Comparison of ENCODE assay signal across 13 cellular contexts in the genomic region with DNA sequence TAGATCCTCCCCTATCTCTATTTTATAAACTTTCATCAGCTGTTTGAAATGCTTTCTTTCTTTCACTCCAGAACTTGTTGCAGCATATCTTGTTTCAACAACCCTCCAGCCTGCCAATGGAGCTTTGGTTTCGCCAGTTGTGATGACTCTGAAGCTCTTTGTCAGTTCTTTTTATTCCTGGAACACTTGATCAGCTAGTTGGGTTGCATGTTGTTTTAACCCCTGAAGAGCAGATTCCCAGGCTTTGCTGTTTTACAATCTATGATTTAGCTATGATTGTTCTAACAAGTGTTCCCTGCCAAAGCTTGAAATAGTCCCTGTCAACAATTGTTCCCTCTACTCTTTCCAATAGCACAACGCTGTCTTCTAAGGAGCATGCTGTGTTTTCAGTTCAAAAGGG. TPM values are rescaled to one million over a fixed set of nuclear protein-coding genes. Genes with fewer than 3 reads are reported as not detected.
DNase-seq lines count a peak whose midpoint lies in the region; ATAC-seq, FAIRE-seq and TF ChIP-seq lines count a peak whose summit lies in the region.
"Had no signal": no experiment of that assay in that cellular context is flagged by ENCODE, and none has a peak within 500 bp of the region (broad histone marks: within the 10 kb centered on the region; RNA-seq: fewer than 3 reads in every experiment).

No MANE protein-coding gene starts in this region.

- no peak for TF ChIP-seq POLR2A in HepG2 (IDR thresholded peaks at IDR 0.05; ENCODE audit: insufficient read depth in 1 of 2, low read depth in 2 of 2, low read length in 2 of 2)

- in situ Hi-C loops in HepG2 (cut with HindIII; ENCODE audit: extremely low pct_ligation_motif_present, low pct_unique_long_range_greater_than_20kb), result no loop called here

- H3K27ac ChIP-seq in SK-N-SH (ENCODE audit: low read depth in 2 of 2, low read length in 1 of 2), result peak overlapping the region in 1 of 2 experiments; percentile 56; a peak in 1 of 4 replicates
- H3K27ac ChIP-seq in HepG2 (ENCODE audit: extremely low read length, insufficient read depth, low read length), result no peak overlapping the region
- H3K27ac ChIP-seq: BLaER1 treated with 17β-estradiol and CSF1 and Interleukin-3, amounts not matched to agents 10 nM and 100 nM; KMS-11 had no signal

- H3K36me3 Mint-ChIP-seq in nephron (ENCODE audit: low read depth), result no peaks in the 10 kb centered on the region
- H3K36me3 Mint-ChIP-seq: stimulated activated naive B cell treated with anti-CD40 and anti-IgM and Interleukin-4, amounts not matched to agents 10 μg/mL and 1 μg/mL and 100 μg/mL, for 72 hours had no signal

- POLR2A ChIA-PET in SK-N-SH (lab: Yijun Ruan, JAX), result interaction anchor here (0.6 kb wide), 1 partner anchor 713 kb away, joined by 3 read pairs; no protein-coding TSS in a partner anchor
- POLR2A ChIA-PET in HepG2 (lab: Yijun Ruan, JAX), result interaction anchor here (1.1 kb wide), 1 partner anchor 50 kb away, joined by 4 read pairs; no protein-coding TSS in a partner anchor

- H2AFZ ChIP-seq in SK-N-SH (ENCODE audit: low read depth) (no peak overlapping the region), HepG2 (ENCODE audit: low read length) (no peak overlapping the region)

- TF ChIP-seq CTCF in SK-N-SH (IDR thresholded peaks at IDR 0.05), result no peak
- TF ChIP-seq CTCF in fibroblast of the aortic adventitia (IDR thresholded peaks at IDR 0.05; ENCODE audit: insufficient read depth, low read length), result no peak
- TF ChIP-seq CTCF in nephron (IDR thresholded peaks at IDR 0.05; ENCODE audit: unreplicated experiment in 3 of 3), result no peak
- TF ChIP-seq CTCF in HepG2 (CRISPR knock-in tag; IDR thresholded peaks at IDR 0.05), result no peak

- peaks cover 45% of the 10 kb centered on the region for H3K4me1 Mint-ChIP-seq in nephron

- peak overlapping the region in 1 of 3 experiments; percentile 33 for H3K4me3 Mint-ChIP-seq in nephron
- H3K4me3 Mint-ChIP-seq: stimulated activated naive B cell treated with anti-CD40 and anti-IgM and Interleukin-4, amounts not matched to agents 10 μg/mL and 1 μg/mL and 100 μg/mL, for 72 hours had no signal

- intact Hi-C loops in HepG2 (cut with micrococcal nuclease; ENCODE audit: unreplicated experiment), result no loop called here

- H3K27ac Mint-ChIP-seq in nephron, result peak overlapping the region; percentile 45 to 92 (median 67)
- H3K27ac Mint-ChIP-seq: stimulated activated naive B cell treated with anti-CD40 and anti-IgM and Interleukin-4, amounts not matched to agents 10 μg/mL and 1 μg/mL and 100 μg/mL, for 72 hours had no signal

- H3K9me3 ChIP-seq in SK-N-SH (no peaks in the 10 kb centered on the region), HepG2 (ENCODE audit: low read length) (no peaks in the 10 kb centered on the region)
- H3K9me3 ChIP-seq: BLaER1 treated with 17β-estradiol and CSF1 and Interleukin-3, amounts not matched to agents 10 nM and 100 nM had no signal

- H3K27me3 ChIP-seq in SK-N-SH (ENCODE audit: insufficient read depth), result no peaks in the 10 kb centered on the region
- no peaks in the 10 kb centered on the region; a peak in 1 of 5 replicates for H3K27me3 ChIP-seq in HepG2 (ENCODE audit: control insufficient read depth in 1 of 2, insufficient read depth in 2 of 2, low read length in 2 of 2)
- H3K27me3 ChIP-seq: BLaER1 treated with 17β-estradiol and CSF1 and Interleukin-3, amounts not matched to agents 10 nM and 100 nM had no signal

- no peak for FAIRE-seq in HepG2 (lab: Jason Lieb, UNC)

- no peak for ATAC-seq in HG02870 (IDR thresholded peaks at IDR 0.05; ENCODE audit: unreplicated experiment)
- no peak for ATAC-seq in GM21717 (IDR thresholded peaks at IDR 0.05; ENCODE audit: unreplicated experiment)
- no peak for ATAC-seq in HepG2
- ATAC-seq: stimulated activated naive B cell treated with anti-CD40 and anti-IgM and Interleukin-4, amounts not matched to agents 10 μg/mL and 1 μg/mL and 100 μg/mL, for 72 hours had no signal

- H3K36me3 ChIP-seq in SK-N-SH (replicated peaks in 1 of 2; ENCODE audit: control insufficient read depth in 1 of 2, insufficient read depth in 2 of 2, low read length in 1 of 2), result no peaks in the 10 kb centered on the region
- H3K36me3 ChIP-seq in HepG2 (replicated peaks in 1 of 2; ENCODE audit: control insufficient read depth in 1 of 2, insufficient read depth in 2 of 2, low read length in 2 of 2), result no peaks in the 10 kb centered on the region
- H3K36me3 ChIP-seq: BLaER1 treated with 17β-estradiol and CSF1 and Interleukin-3, amounts not matched to agents 10 nM and 100 nM had no signal

- CTCF ChIA-PET in SK-N-SH (lab: Yijun Ruan, JAX) (interaction anchor here (1.1 kb wide), 1 partner anchor 10 kb away, joined by 3 read pairs; no protein-coding TSS in a partner anchor), HepG2 (lab: Yijun Ruan, JAX; ENCODE audit: low intra/inter-chr PET ratio, low total read pairs) (no interaction called here)

- no peaks in the 10 kb centered on the region for H3K27me3 Mint-ChIP-seq in nephron (ENCODE audit: low read depth)

- no peak overlapping the region for H3K9ac ChIP-seq in SK-N-SH
- no peak overlapping the region for H3K9ac ChIP-seq in HepG2 (ENCODE audit: insufficient read depth, low read depth, low read length)
- H3K9ac ChIP-seq: BLaER1 treated with 17β-estradiol and CSF1 and Interleukin-3, amounts not matched to agents 10 nM and 100 nM; KMS-11 had no signal

- no peaks in the 10 kb centered on the region for H3K9me2 ChIP-seq in SK-N-SH

- H3K4me3 ChIP-seq in SK-N-SH (ENCODE audit: low read depth in 2 of 2, low read length in 1 of 2), result no peak overlapping the region
- no peak overlapping the region for H3K4me3 ChIP-seq in fibroblast of the aortic adventitia (ENCODE audit: low read depth, low read length)
- no peak overlapping the region for H3K4me3 ChIP-seq in HepG2 (replicated peaks in 1 of 3; ENCODE audit: insufficient read depth in 1 of 3, low read depth in 2 of 3, low read length in 3 of 3)
- H3K4me3 ChIP-seq: BLaER1 treated with 17β-estradiol and CSF1 and Interleukin-3, amounts not matched to agents 10 nM and 100 nM; skin epidermis had no signal

- H3K4me2 ChIP-seq in SK-N-SH (no peak overlapping the region), HepG2 (ENCODE audit: low read depth, low read length) (no peak overlapping the region)
- H3K4me2 ChIP-seq: BLaER1 treated with 17β-estradiol and CSF1 and Interleukin-3, amounts not matched to agents 10 nM and 100 nM; KMS-11 had no signal

- H3K4me1 ChIP-seq in SK-N-SH (ENCODE audit: control insufficient read depth in 1 of 2, insufficient read depth in 2 of 2, low read depth in 1 of 2, low read length in 1 of 2) (peaks cover 0 to 7% of the 10 kb centered on the region in 2 experiments; a peak in 1 of 4 replicates), HepG2 (ENCODE audit: insufficient read depth, low read length) (no peaks in the 10 kb centered on the region)

- no peaks in the 10 kb centered on the region for H3K79me2 ChIP-seq in SK-N-SH (ENCODE audit: insufficient read depth)
- H3K79me2 ChIP-seq in HepG2 (ENCODE audit: insufficient read depth, low read length), result no peaks in the 10 kb centered on the region

- 55% methylated on average over 2 of the region's 2 CpGs for WGBS in SK-N-SH (ENCODE audit: low lambda C conversion rate)
- 6% methylated on average over 2 of the region's 2 CpGs for WGBS in HepG2 (ENCODE audit: low lambda C conversion rate)

- TF ChIP-seq RAD21 in SK-N-SH (IDR thresholded peaks at IDR 0.05; ENCODE audit: low read length), result no peak
- no peak for TF ChIP-seq RAD21 in HepG2 (CRISPR knock-in tag; IDR thresholded peaks at IDR 0.05)

- H4K20me1 ChIP-seq in SK-N-SH (ENCODE audit: insufficient read depth), result no peaks in the 10 kb centered on the region
- no peaks in the 10 kb centered on the region for H4K20me1 ChIP-seq in HepG2 (ENCODE audit: insufficient read depth, low read length)
- H4K20me1 ChIP-seq: BLaER1 treated with 17β-estradiol and CSF1 and Interleukin-3, amounts not matched to agents 10 nM and 100 nM had no signal

- no TSS peak for BruUV-seq in HepG2 (replicated peaks; lab: Mats Ljungman, UMichigan)

- H3K9me3 Mint-ChIP-seq in nephron, result no peaks in the 10 kb centered on the region
- H3K9me3 Mint-ChIP-seq: stimulated activated naive B cell treated with anti-CD40 and anti-IgM and Interleukin-4, amounts not matched to agents 10 μg/mL and 1 μg/mL and 100 μg/mL, for 72 hours had no signal

- H3F3A ChIP-seq in SK-N-SH (replicated peaks; ENCODE audit: insufficient read depth), result no peaks in the 10 kb centered on the region

- DNase-seq in AG08396 (ENCODE audit: low spot score), result peak; percentile 56
- no peak for DNase-seq in SK-N-SH
- peak; percentile 98 for DNase-seq in fibroblast of the aortic adventitia (ENCODE audit: low read depth)
- DNase-seq in NCI-H1092 (lab: John Stamatoyannopoulos, UW), result no peak
- DNase-seq in HepG2 (ENCODE audit: low spot score), result no peak
- DNase-seq: NK-92 treated with Interleukin-12 subunit alpha and Interleukin-12 subunit beta, amount 100 ng/mL, for 24 hours; stimulated activated naive B cell treated with anti-CD40 and anti-IgM and Interleukin-4, amounts not matched to agents 10 μg/mL and 1 μg/mL and 100 μg/mL, for 72 hours had no signal

- TF ChIP-seq EP300 in SK-N-SH (IDR thresholded peaks at IDR 0.05; ENCODE audit: borderline replicate concordance in 1 of 2, low read depth in 1 of 2, low read length in 1 of 2) (no peak), HepG2 (IDR thresholded peaks at IDR 0.05; ENCODE audit: low read depth in 2 of 2, low read length in 2 of 2) (no peak), HepG2 (CRISPR knock-in tag; IDR thresholded peaks at IDR 0.05; ENCODE audit: borderline replicate concordance) (no peak)

RNA-seq across cellular contexts. Expression of gene FUT8, which starts 50.6 kb away (rescaled TPM):
- polyA plus RNA-seq in SK-N-SH (2012; rRNA removed) (31.7 and 32.4 TPM in 2 replicates), HepG2 (2011; rRNA removed) (7.3 and 9.3 TPM in 2 replicates)
- polyA plus RNA-seq in SK-N-SH (2012; cell fraction: cytosol; rRNA removed), result 49.6 and 49.7 TPM in 2 replicates
- polyA plus RNA-seq in SK-N-SH (2012; cell fraction: nucleus; rRNA removed), result 10.5 and 23.8 TPM in 2 replicates
- total RNA-seq in fibroblast of the aortic adventitia (ENCODE audit: low replicate concordance) (119 and 165 TPM in 2 replicates), HepG2 (2016; rRNA removed; fragmentation: Illumina TruSeq; extraction: Trizol) (14.9 and 17.5 TPM in 2 replicates)
- total RNA-seq in HepG2 (2016; cell fraction: cytosol; rRNA removed; fragmentation: Illumina TruSeq; extraction: Trizol; ENCODE audit: low read depth), result 27.3 and 31.5 TPM in 2 replicates
- total RNA-seq in HepG2 (2016; cell fraction: insoluble cytoplasmic fraction; rRNA removed; fragmentation: Illumina TruSeq; extraction: Trizol), result 16.8 and 18.2 TPM in 2 replicates
- total RNA-seq in HepG2 (2016; cell fraction: membrane; rRNA removed; fragmentation: Illumina TruSeq; extraction: Trizol), result 16.1 and 17.6 TPM in 2 replicates
- total RNA-seq in HepG2 (2016; cell fraction: nucleus; rRNA removed; fragmentation: Illumina TruSeq; extraction: Trizol), result 20.6 and 24.1 TPM in 2 replicates
- polyA plus RNA-seq in HepG2 (2011; cell fraction: cytosol; rRNA removed), result 6.1 and 8.1 TPM in 2 replicates
- 2.8 and 3.7 TPM in 2 replicates for polyA plus RNA-seq in HepG2 (2011; cell fraction: nucleus; rRNA removed)
- 5.4 and 7.4 TPM in 2 replicates for polyA plus RNA-seq in HepG2 (2012)
- polyA plus RNA-seq in HepG2 (2016; cell fraction: cytosol; fragmentation: Illumina TruSeq; extraction: Trizol; ENCODE audit: low read depth), result 1.4 and 1.9 TPM in 2 replicates
- polyA plus RNA-seq in HepG2 (2016; cell fraction: insoluble cytoplasmic fraction; fragmentation: Illumina TruSeq; extraction: Trizol; ENCODE audit: low read depth), result 11.2 and 11.7 TPM in 2 replicates
- polyA plus RNA-seq in HepG2 (2016; cell fraction: membrane; fragmentation: Illumina TruSeq; extraction: Trizol; ENCODE audit: low read depth), result 5.5 and 6.3 TPM in 2 replicates
- 14.0 and 14.3 TPM in 2 replicates for polyA plus RNA-seq in HepG2 (2016; cell fraction: nucleus; fragmentation: Illumina TruSeq; extraction: Trizol; ENCODE audit: insufficient read depth, low read depth)
- 10.7 and 14.3 TPM in 2 replicates for polyA minus RNA-seq in HepG2 (2011; rRNA and poly(A)+ RNA removed; ENCODE audit: low replicate concordance)
- 8.0 and 10.0 TPM in 2 replicates for polyA minus RNA-seq in HepG2 (2011; cell fraction: cytosol; rRNA and poly(A)+ RNA removed)
- polyA minus RNA-seq in HepG2 (2011; cell fraction: nucleus; rRNA and poly(A)+ RNA removed), result 21.5 and 25.2 TPM in 2 replicates

Comparison
In these comparisons a context has a peak if more than half of its experiments do, and no peak if none do; other contexts are left out.
1. DNase-seq: peak in AG08396 (single experiment) and fibroblast of the aortic adventitia (single experiment); none in SK-N-SH (single experiment), NCI-H1092 (single experiment) and HepG2 (single experiment).